Comparison of ENCODE assay signal across 23 cellular contexts in genomic region chr11:33234397-33235168, GRCh38. TPM values are rescaled to one million over a fixed set of nuclear protein-coding genes. Genes with fewer than 3 reads are reported as not detected.
DNase-seq lines count a peak whose midpoint lies in the region; ATAC-seq and TF ChIP-seq lines count a peak whose summit lies in the region.
"Had no signal": no experiment of that assay in that cellular context is flagged by ENCODE, and none has a peak within 500 bp of the region (broad histone marks: within the 10 kb centered on the region; RNA-seq: fewer than 3 reads in every experiment).

No MANE protein-coding gene starts in this region.

- H3K79me2 ChIP-seq in SK-N-SH (ENCODE audit: insufficient read depth) (no peaks in the 10 kb centered on the region), smooth muscle cell (ENCODE audit: low read depth) (no peaks in the 10 kb centered on the region)

- no peaks in the 10 kb centered on the region for H3K9me3 Mint-ChIP-seq in activated CD4-positive, alpha-beta T cell treated with anti-CD3 and anti-CD28 coated beads, Interleukin-2, amount 10 ng/mL, durations not matched to agents 24 days and 14 days
- H3K9me3 Mint-ChIP-seq in progenitor cell of endocrine pancreas (ENCODE audit: low read depth): no peaks in the 10 kb centered on the region
- H3K9me3 Mint-ChIP-seq: CD8-positive, alpha-beta memory T cell; dendritic cell treated with granulocyte-macrophage colony-stimulating factor and Interleukin-4, amounts not matched to agents 40 ng/mL and 50 ng/mL, for 4 days had no signal

- H3K27me3 ChIP-seq in SK-N-SH (ENCODE audit: insufficient read depth) (no peaks in the 10 kb centered on the region), gastroesophageal sphincter (no peaks in the 10 kb centered on the region), smooth muscle cell (ENCODE audit: low read depth) (no peaks in the 10 kb centered on the region)

- DNase-seq in SK-N-SH (no peak), NCI-H69 (lab: John Stamatoyannopoulos, UW) (peak; percentile 13), smooth muscle cell (lab: John Stamatoyannopoulos, UW; ENCODE audit: unreplicated experiment) (no peak), progenitor cell of endocrine pancreas (ENCODE audit: low spot score, unreplicated experiment) (no peak)
- DNase-seq in activated CD4-positive, alpha-beta T cell treated with anti-CD3 and anti-CD28 coated beads, Interleukin-2, amount 10 ng/mL, durations not matched to agents 24 days and 14 days: no peak
- DNase-seq: activated CD4-positive, CD25-positive, alpha-beta regulatory T cell treated with anti-CD3 and anti-CD28 coated beads, Interleukin-2, amount 50 U/mL, for 72 hours; activated effector memory CD4-positive, alpha-beta T cell treated with anti-CD3 and anti-CD28 coated beads, Interleukin-2, amount 50 U/mL, for 16 hours; aorta; CD8-positive, alpha-beta memory T cell; EL; erythroblast; hypothalamus; kidney glomerular epithelial cell; midbrain; NCI-H1417 treated with DMSO at 0.1 percent for 48 hours; NK-92 treated with Interleukin-12 subunit alpha and Interleukin-12 subunit beta, amount 100 ng/mL, for 24 hours; T-helper 2 cell; trophoblast cell had no signal

- 100% methylated on average over 6 of the region's 6 CpGs for WGBS in SK-N-SH (ENCODE audit: low lambda C conversion rate)
- 72 to 88% methylated on average over 4 of the region's 6 CpGs for WGBS in gastroesophageal sphincter (ENCODE audit: low coverage in 1 of 2), 2 donors
- 96% methylated on average over 6 of the region's 6 CpGs for WGBS in smooth muscle cell (ENCODE audit: low lambda C conversion rate)

- H3F3A ChIP-seq in SK-N-SH (replicated peaks; ENCODE audit: insufficient read depth): peaks cover 6% of the 10 kb centered on the region
- peaks cover 4% of the 10 kb centered on the region for H3F3A ChIP-seq in smooth muscle cell (ENCODE audit: low read depth)

- no peaks in the 10 kb centered on the region for H3K9me3 ChIP-seq in SK-N-SH
- H3K9me3 ChIP-seq in gastroesophageal sphincter: no peaks in the 10 kb centered on the region
- no peaks in the 10 kb centered on the region for H3K9me3 ChIP-seq in smooth muscle cell (replicated peaks; ENCODE audit: low read depth)

- peak overlapping the region; percentile 71; the same call in 1 of the 2 replicates for H2AFZ ChIP-seq in SK-N-SH (ENCODE audit: low read depth)
- no peak overlapping the region for H2AFZ ChIP-seq in smooth muscle cell (ENCODE audit: low read depth)

- TF ChIP-seq CTCF in SK-N-SH (IDR thresholded peaks at IDR 0.05): no peak
- TF ChIP-seq CTCF in gastroesophageal sphincter (IDR thresholded peaks at IDR 0.05): no peak
- no peak for TF ChIP-seq CTCF in smooth muscle cell (IDR thresholded peaks at IDR 0.05; ENCODE audit: borderline replicate concordance, insufficient read depth, poor library complexity, severe bottlenecking)
- TF ChIP-seq CTCF in progenitor cell of endocrine pancreas (IDR thresholded peaks at IDR 0.05; ENCODE audit: unreplicated experiment): no peak

- H3K4me2 ChIP-seq in SK-N-SH (no peak overlapping the region), smooth muscle cell (peak overlapping the region; percentile 33)

- ATAC-seq in SK-N-SH treated with all-trans-retinoic acid at 6 μM for 48 hours: no peak
- peak; percentile 53 for ATAC-seq in gastroesophageal sphincter
- no peak for ATAC-seq in GM19395 (IDR thresholded peaks at IDR 0.05; ENCODE audit: unreplicated experiment)

- H3K9ac ChIP-seq in SK-N-SH (no peak overlapping the region), smooth muscle cell (ENCODE audit: low read depth) (no peak overlapping the region)

- no peaks in the 10 kb centered on the region for H3K36me3 ChIP-seq in SK-N-SH (replicated peaks in 1 of 2; ENCODE audit: control insufficient read depth in 1 of 2, insufficient read depth in 2 of 2, low read length in 1 of 2)
- H3K36me3 ChIP-seq in gastroesophageal sphincter: no peaks in the 10 kb centered on the region
- H3K36me3 ChIP-seq in smooth muscle cell (ENCODE audit: low read depth): no peaks in the 10 kb centered on the region

- H3K4me3 ChIP-seq in SK-N-SH (ENCODE audit: low read depth in 2 of 2, low read length in 1 of 2): no peak overlapping the region
- no peak overlapping the region for H3K4me3 ChIP-seq in gastroesophageal sphincter
- no peak overlapping the region for H3K4me3 ChIP-seq in smooth muscle cell
- H3K4me3 ChIP-seq: skin epidermis had no signal

- intact Hi-C loops in activated CD4-positive, alpha-beta T cell treated with anti-CD3 and anti-CD28 coated beads, Interleukin-2, amount 10 ng/mL, durations not matched to agents 24 days and 14 days (cut with micrococcal nuclease): no loop called here

- no peak for TF ChIP-seq RAD21 in SK-N-SH (IDR thresholded peaks at IDR 0.05; ENCODE audit: low read length)

- no peak overlapping the region for H3K27ac ChIP-seq in SK-N-SH (ENCODE audit: low read depth in 2 of 2, low read length in 1 of 2)
- H3K27ac ChIP-seq in gastroesophageal sphincter: no peak overlapping the region
- no peak overlapping the region for H3K27ac ChIP-seq in smooth muscle cell (ENCODE audit: low read depth)

- no peak overlapping the region for H3K27ac Mint-ChIP-seq in activated CD4-positive, alpha-beta T cell treated with anti-CD3 and anti-CD28 coated beads, Interleukin-2, amount 10 ng/mL, durations not matched to agents 24 days and 14 days
- H3K27ac Mint-ChIP-seq in progenitor cell of endocrine pancreas: no peak overlapping the region
- H3K27ac Mint-ChIP-seq: CD8-positive, alpha-beta memory T cell; dendritic cell treated with granulocyte-macrophage colony-stimulating factor and Interleukin-4, amounts not matched to agents 40 ng/mL and 50 ng/mL, for 4 days had no signal

- H3K4me1 ChIP-seq in SK-N-SH (ENCODE audit: control insufficient read depth in 1 of 2, insufficient read depth in 2 of 2, low read depth in 1 of 2, low read length in 1 of 2) (peaks cover 0 to 8% of the 10 kb centered on the region in 2 experiments; a peak in 1 of 4 replicates), gastroesophageal sphincter (peaks cover 0 to 15% (median 0%) of the 10 kb centered on the region in 3 donors), smooth muscle cell (ENCODE audit: low read depth) (no peaks in the 10 kb centered on the region)

- no peak for TF ChIP-seq POLR2A in gastroesophageal sphincter (IDR thresholded peaks at IDR 0.05)

- TF ChIP-seq EP300 in SK-N-SH (IDR thresholded peaks at IDR 0.05; ENCODE audit: borderline replicate concordance in 1 of 2, low read depth in 1 of 2, low read length in 1 of 2) (no peak), gastroesophageal sphincter (IDR thresholded peaks at IDR 0.05) (no peak)

- no peak overlapping the region for H3K4me3 Mint-ChIP-seq in activated CD4-positive, alpha-beta T cell treated with anti-CD3 and anti-CD28 coated beads, Interleukin-2, amount 10 ng/mL, durations not matched to agents 24 days and 14 days
- H3K4me3 Mint-ChIP-seq in progenitor cell of endocrine pancreas (ENCODE audit: low read depth): no peak overlapping the region
- H3K4me3 Mint-ChIP-seq: CD8-positive, alpha-beta memory T cell; dendritic cell treated with granulocyte-macrophage colony-stimulating factor and Interleukin-4, amounts not matched to agents 40 ng/mL and 50 ng/mL, for 4 days had no signal

- no peaks in the 10 kb centered on the region for H3K9me2 ChIP-seq in SK-N-SH

- no peaks in the 10 kb centered on the region for H3K27me3 Mint-ChIP-seq in activated CD4-positive, alpha-beta T cell treated with anti-CD3 and anti-CD28 coated beads, Interleukin-2, amount 10 ng/mL, durations not matched to agents 24 days and 14 days
- H3K27me3 Mint-ChIP-seq in progenitor cell of endocrine pancreas: no peaks in the 10 kb centered on the region
- H3K27me3 Mint-ChIP-seq: CD8-positive, alpha-beta memory T cell; dendritic cell treated with granulocyte-macrophage colony-stimulating factor and Interleukin-4, amounts not matched to agents 40 ng/mL and 50 ng/mL, for 4 days had no signal

- POLR2A ChIA-PET in SK-N-SH (lab: Yijun Ruan, JAX): no interaction called here

- CTCF ChIA-PET in SK-N-SH (lab: Yijun Ruan, JAX): no interaction called here

- no peaks in the 10 kb centered on the region for H4K20me1 ChIP-seq in SK-N-SH (ENCODE audit: insufficient read depth)
- no peaks in the 10 kb centered on the region for H4K20me1 ChIP-seq in smooth muscle cell (ENCODE audit: low read depth)

- H3K36me3 Mint-ChIP-seq in activated CD4-positive, alpha-beta T cell treated with anti-CD3 and anti-CD28 coated beads, Interleukin-2, amount 10 ng/mL, durations not matched to agents 24 days and 14 days (ENCODE audit: low read depth): no peaks in the 10 kb centered on the region
- no peaks in the 10 kb centered on the region for H3K36me3 Mint-ChIP-seq in progenitor cell of endocrine pancreas (ENCODE audit: insufficient read depth)
- H3K36me3 Mint-ChIP-seq: CD8-positive, alpha-beta memory T cell had no signal

- H3K4me1 Mint-ChIP-seq in activated CD4-positive, alpha-beta T cell treated with anti-CD3 and anti-CD28 coated beads, Interleukin-2, amount 10 ng/mL, durations not matched to agents 24 days and 14 days: no peaks in the 10 kb centered on the region
- no peaks in the 10 kb centered on the region for H3K4me1 Mint-ChIP-seq in progenitor cell of endocrine pancreas (ENCODE audit: low read depth)
- H3K4me1 Mint-ChIP-seq: CD8-positive, alpha-beta memory T cell had no signal

TF ChIP-seq in SK-N-SH, 30 proteins besides CTCF, POLR2A, EP300 and RAD21 (continues in another document):
- no peak for TF ChIP-seq USF1 (IDR thresholded peaks at IDR 0.05; ENCODE audit: borderline replicate concordance, low read depth)

TF ChIP-seq in SK-N-SH treated with all-trans-retinoic acid at 6 μM for 48 hours, 23 proteins besides CTCF, POLR2A, EP300 and RAD21:
- TF ChIP-seq ZFP3 (CRISPR knock-in tag; IDR thresholded peaks at IDR 0.05): no peak
- no peak for TF ChIP-seq TOX (CRISPR knock-in tag; IDR thresholded peaks at IDR 0.05; ENCODE audit: borderline replicate concordance)
- TF ChIP-seq ARNTL (CRISPR knock-in tag; IDR thresholded peaks at IDR 0.05; ENCODE audit: borderline replicate concordance, low read depth): no peak
TF ChIP-seq in SK-N-SH treated with all-trans-retinoic acid at 6 μM for 48 hours: peak in this region for 0.

RNA-seq across cellular contexts. Expression of gene HIPK3, which starts 22.6 kb away (rescaled TPM):
- 5.2 and 7.0 TPM in 2 replicates for polyA plus RNA-seq in SK-N-SH (2012; rRNA removed)
- polyA plus RNA-seq in SK-N-SH (2012; cell fraction: cytosol; rRNA removed): 6.8 TPM in 2 replicates
- 8.2 and 13.7 TPM in 2 replicates for polyA plus RNA-seq in SK-N-SH (2012; cell fraction: nucleus; rRNA removed)
- 100 to 1,000 TPM; 292 to 331 (median 308) TPM for total RNA-seq in gastroesophageal sphincter
- 80.0 and 94.0 TPM in 2 replicates for total RNA-seq in smooth muscle cell
- 15.3 and 16.4 TPM in 2 replicates for polyA plus RNA-seq in smooth muscle cell
- total RNA-seq in activated CD4-positive, alpha-beta T cell treated with anti-CD3 and anti-CD28 coated beads, Interleukin-2, amount 10 ng/mL, durations not matched to agents 24 days and 14 days: 35.4 and 37.5 TPM in 2 replicates
- 65.4 and 66.2 TPM in 2 replicates for total RNA-seq in progenitor cell of endocrine pancreas
